ENCODE assay signal across 14 cellular contexts in the genomic region with DNA sequence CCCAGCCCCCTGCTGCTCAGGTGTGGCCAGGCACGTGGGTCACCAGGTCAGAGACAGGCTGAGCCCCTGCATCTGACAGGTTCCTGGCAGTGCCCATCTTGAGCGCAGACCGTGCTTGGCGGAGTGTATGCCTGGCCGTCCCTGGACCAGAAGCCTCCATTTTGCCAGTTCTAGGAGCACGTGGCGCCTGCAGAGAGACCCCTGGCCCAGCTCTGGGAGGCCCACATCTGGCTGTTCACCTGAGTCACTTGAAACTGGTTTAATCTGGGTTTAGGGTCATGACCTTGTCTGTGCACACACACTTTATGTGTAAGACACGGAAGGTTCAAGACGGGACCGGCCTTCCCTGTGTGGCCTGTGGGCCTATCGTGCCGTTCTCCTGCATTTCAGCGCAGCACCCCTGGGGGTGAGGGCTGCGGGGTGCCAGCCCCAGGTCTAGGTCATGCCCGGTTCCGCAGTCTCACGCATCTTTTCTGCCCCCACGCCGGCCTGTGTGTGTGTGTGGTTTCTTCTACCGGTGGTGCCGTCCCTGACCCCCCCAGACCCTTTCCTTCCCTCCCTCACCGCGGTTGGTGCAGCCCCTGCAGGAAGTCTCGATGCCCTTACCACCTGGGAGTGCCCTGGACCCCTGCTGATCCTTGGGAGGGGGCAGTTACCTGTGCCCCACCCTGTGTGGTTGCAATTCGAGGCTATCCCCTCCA.
"Had no signal": no experiment of that assay in that cellular context is flagged by ENCODE, and none has a peak within 500 bp of the region (broad histone marks: within the 10 kb centered on the region; RNA-seq: fewer than 3 reads in every experiment).

No MANE protein-coding gene starts in this region.

- H3K9me3 Mint-ChIP-seq: effector memory CD8-positive, alpha-beta T cell had no signal

- H3K27me3 Mint-ChIP-seq: dendritic cell treated with granulocyte-macrophage colony-stimulating factor and Interleukin-4, amounts not matched to agents 40 ng/mL and 50 ng/mL, for 4 days; effector memory CD8-positive, alpha-beta T cell; naive thymus-derived CD8-positive, alpha-beta T cell had no signal

- DNase-seq: mammary epithelial cell, sigmoid colon had no signal

- H3K4me3 Mint-ChIP-seq: dendritic cell treated with granulocyte-macrophage colony-stimulating factor and Interleukin-4, amounts not matched to agents 40 ng/mL and 50 ng/mL, for 4 days; effector memory CD8-positive, alpha-beta T cell; naive thymus-derived CD8-positive, alpha-beta T cell; stimulated activated effector memory CD8-positive, alpha-beta T cell treated with anti-CD3 and anti-CD28 coated beads, Interleukin-12 subunit alpha, Interleukin-12 subunit beta, amount 100 ng/mL, for 72 hours had no signal

- H3K36me3 ChIP-seq: ovary had no signal

- H3K27ac ChIP-seq: epithelial cell of prostate, esophagus muscularis mucosa, gastrocnemius medialis, ovary, right atrium auricular region, sigmoid colon had no signal

- H3K9me3 ChIP-seq: esophagus muscularis mucosa, gastrocnemius medialis, mucosa of descending colon, ovary, right atrium auricular region, sigmoid colon, tibial nerve had no signal

- H3K27me3 ChIP-seq: esophagus muscularis mucosa, gastrocnemius medialis, ovary, right atrium auricular region, sigmoid colon, tibial nerve had no signal

- H3K4me3 ChIP-seq: esophagus muscularis mucosa, gastrocnemius medialis, mucosa of descending colon, ovary, right atrium auricular region, sigmoid colon, skin epidermis, tibial nerve had no signal

- H3K27ac Mint-ChIP-seq: dendritic cell treated with granulocyte-macrophage colony-stimulating factor and Interleukin-4, amounts not matched to agents 40 ng/mL and 50 ng/mL, for 4 days; stimulated activated effector memory CD8-positive, alpha-beta T cell treated with anti-CD3 and anti-CD28 coated beads, Interleukin-12 subunit alpha, Interleukin-12 subunit beta, amount 100 ng/mL, for 72 hours had no signal
